ENCODE assay signal across 8 cellular contexts in genomic region chr5:42992035-42992570, GRCh38. TPM values are rescaled to one million over a fixed set of nuclear protein-coding genes. Genes with fewer than 3 reads are reported as not detected.
A peak's percentile ranks its signal among the peaks of the same experiment; 100 is the strongest.
DNase-seq lines count a peak whose midpoint lies in the region; ATAC-seq and TF ChIP-seq lines count a peak whose summit lies in the region.

No MANE protein-coding gene starts in this region.

- ATAC-seq in GM18505 (IDR thresholded peaks at IDR 0.05; ENCODE audit: unreplicated experiment) (peak; percentile 47), HG02852 (IDR thresholded peaks at IDR 0.05; ENCODE audit: unreplicated experiment) (peak; percentile 44)

- peak; percentile 89 for TF ChIP-seq POLR2A in GM18505 (IDR thresholded peaks at IDR 0.05; ENCODE audit: borderline replicate concordance, extremely low read depth, insufficient read depth, insufficient read length)

- DNase-seq in NCI-H2081 treated with DMSO at 0.1 percent for 48 hours (lab: John Stamatoyannopoulos, UW) (peak; percentile 50), dermis microvascular lymphatic vessel endothelial cell (ENCODE audit: low read depth in 2 of 2) (peak; percentile 95 to 99), medulla oblongata (ENCODE audit: extremely low spot score) (peak; percentile 74), DMS114 treated with DMSO at 0.1 percent for 48 hours (lab: John Stamatoyannopoulos, UW; ENCODE audit: unreplicated experiment) (no peak)
- peak; percentile 80 for DNase-seq in activated CD4-positive, alpha-beta T cell treated with anti-CD3 and anti-CD28 coated beads for 48 hours
- DNase-seq in stimulated activated CD8-positive, alpha-beta memory T cell treated with anti-CD3 and anti-CD28 coated beads, Interleukin-12 subunit alpha, Interleukin-12 subunit beta, amount 100 ng/mL, for 24 hours (ENCODE audit: extremely low read depth), result peak; percentile 35

RNA-seq across cellular contexts. Expression of gene ANXA2R, which starts 48.0 kb away (rescaled TPM):
- 6.0 and 9.6 TPM in 2 replicates for total RNA-seq in dermis microvascular lymphatic vessel endothelial cell
